In the genomic region with DNA sequence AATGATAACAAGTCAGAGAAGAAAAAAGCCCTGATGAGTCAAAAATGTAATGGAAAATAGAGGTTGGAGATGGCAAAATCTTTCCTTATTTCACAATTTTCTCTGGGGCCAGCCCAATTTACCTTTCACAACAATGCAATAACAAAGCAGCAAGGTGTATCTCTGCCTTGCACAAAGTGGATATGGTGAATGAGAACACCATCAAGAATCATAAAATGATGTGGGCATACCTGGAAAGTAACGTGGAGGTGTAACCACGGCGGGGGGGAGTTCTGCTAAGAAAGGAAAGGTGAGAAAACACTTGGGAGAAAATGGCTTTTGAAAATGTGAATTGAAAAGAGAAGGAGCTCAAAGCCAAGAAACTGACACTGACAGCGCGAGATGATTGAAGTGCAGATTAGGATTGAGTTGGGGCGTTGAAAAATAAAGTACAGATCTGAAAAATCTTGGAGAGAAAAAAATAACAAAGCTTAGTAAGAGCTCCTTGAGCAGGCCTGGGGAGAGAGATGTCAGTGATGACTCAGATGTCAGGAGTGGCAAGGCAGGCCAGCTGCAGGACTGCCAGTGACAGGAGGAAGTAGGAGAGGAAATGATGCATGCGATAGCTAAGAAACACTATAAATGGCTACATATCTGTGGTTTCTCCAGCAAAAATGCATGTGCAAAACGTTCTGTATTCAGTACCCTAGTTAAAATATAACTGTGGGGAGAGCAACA, we compare ENCODE assay signal across 8 cellular contexts.
DNase-seq lines count a peak whose midpoint lies in the region.

No MANE protein-coding gene starts in this region.

- DNase-seq in GM04504 (ENCODE audit: low read depth), result peak; percentile 95
- peak; percentile 27 for DNase-seq in GOT3 (lab: John Stamatoyannopoulos, UW)
- peak; percentile 98 to 99 for DNase-seq in Kasumi-1 (lab: John Stamatoyannopoulos, UW)
- DNase-seq in activated CD4-positive, alpha-beta T cell treated with anti-CD3 and anti-CD28 coated beads for 1 hour, result peak; percentile 53
- peak; percentile 94 for DNase-seq in dedifferentiated amniotic fluid mesenchymal stem cell (ENCODE audit: extremely low spot score)
- DNase-seq in medulla oblongata (ENCODE audit: extremely low spot score), result peak; percentile 87
- peak; percentile 24 to 44 for DNase-seq in stimulated activated CD8-positive, alpha-beta memory T cell treated with anti-CD3 and anti-CD28 coated beads, Interleukin-4, amount 100 ng/mL, for 4 hours (ENCODE audit: low read depth in 2 of 2, low spot score in 1 of 2)
- DNase-seq in NCI-H2029 treated with DMSO at 0.1 percent for 48 hours (lab: John Stamatoyannopoulos, UW), result no peak
